In the genomic region with DNA sequence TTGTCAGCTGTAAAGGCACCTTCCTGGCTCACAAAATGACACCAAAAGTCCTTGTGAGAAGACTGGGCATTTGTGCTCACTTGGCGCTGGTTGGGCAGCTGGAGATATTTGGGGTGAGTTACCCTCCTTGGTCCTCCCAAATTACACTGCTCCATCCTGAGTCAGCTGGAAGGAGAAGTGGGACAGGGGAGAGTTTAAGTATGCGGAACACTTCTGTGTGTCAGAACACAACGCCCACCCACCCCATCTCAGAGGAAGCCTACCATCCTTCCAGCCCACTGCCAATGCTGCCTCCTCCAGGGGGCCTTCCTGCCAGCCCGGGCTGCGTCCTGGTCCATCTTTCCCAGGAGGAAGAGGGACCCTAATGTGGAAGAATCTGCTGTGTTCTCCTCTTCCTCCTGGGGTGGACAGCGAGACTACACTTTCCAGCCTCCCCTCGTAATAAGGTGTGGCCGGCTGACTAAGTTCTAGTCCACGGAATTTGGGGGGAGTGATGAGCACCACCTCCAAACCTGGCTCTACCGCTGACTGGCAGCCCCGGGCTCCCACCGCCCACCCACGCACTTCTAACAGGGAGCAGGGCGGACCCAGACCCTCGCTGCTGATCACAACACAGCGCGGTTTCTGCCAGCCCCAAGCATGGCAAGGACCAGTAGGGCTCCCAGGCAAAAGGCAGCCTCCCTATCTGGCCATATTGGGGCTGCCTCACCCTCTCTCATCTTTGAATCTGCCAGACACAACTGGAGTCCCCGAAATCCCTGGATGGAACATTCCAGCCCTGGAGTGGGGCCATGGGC, we compare ENCODE assay signal across 23 cellular contexts.
"Had no signal": no experiment of that assay in that cellular context is flagged by ENCODE, and none has a peak within 500 bp of the region (broad histone marks: within the 10 kb centered on the region; RNA-seq: fewer than 3 reads in every experiment).

No MANE protein-coding gene starts in this region.

- H3K9me3 Mint-ChIP-seq: activated CD4-positive, alpha-beta T cell treated with anti-CD3 and anti-CD28 coated beads, Interleukin-2, amount 10 ng/mL, durations not matched to agents 7 days and 5 days; activated CD8-positive, alpha-beta T cell treated with anti-CD3 and anti-CD28 coated beads for 36 hours; stimulated activated naive B cell treated with anti-CD40 and anti-IgM and Interleukin-4, amounts not matched to agents 10 μg/mL and 1 μg/mL and 100 μg/mL, for 72 hours had no signal

- H3K27me3 ChIP-seq: adrenal gland, ascending aorta, right lobe of liver, upper lobe of left lung had no signal

- ATAC-seq: activated CD4-positive, CD25-positive, alpha-beta regulatory T cell treated with anti-CD3 and anti-CD28 coated beads, Interleukin-2, amount 50 U/mL, for 24 hours; activated CD8-positive, alpha-beta T cell treated with anti-CD3 and anti-CD28 coated beads for 36 hours; gastroesophageal sphincter; left cardiac atrium; right lobe of liver; stimulated activated naive B cell treated with anti-CD40 and anti-IgM and Interleukin-4, amounts not matched to agents 10 μg/mL and 1 μg/mL and 100 μg/mL, for 72 hours had no signal

- H3K4me3 ChIP-seq: adrenal gland, ascending aorta, dorsolateral prefrontal cortex, gastroesophageal sphincter, right lobe of liver, thoracic aorta, upper lobe of left lung had no signal

- H3K36me3 ChIP-seq: adrenal gland, ascending aorta, brain microvascular endothelial cell, gastroesophageal sphincter, right lobe of liver, thoracic aorta, upper lobe of left lung had no signal

- H3K36me3 Mint-ChIP-seq: activated naive CD8-positive, alpha-beta T cell; stimulated activated naive B cell treated with anti-CD40 and anti-IgM and Interleukin-4, amounts not matched to agents 10 μg/mL and 1 μg/mL and 100 μg/mL, for 72 hours had no signal

- H3K27ac ChIP-seq: adrenal gland, ascending aorta, brain microvascular endothelial cell, dorsolateral prefrontal cortex, epithelial cell of prostate, gastroesophageal sphincter, right lobe of liver, thoracic aorta, upper lobe of left lung had no signal

- H3K4me3 Mint-ChIP-seq: activated CD4-positive, alpha-beta T cell treated with anti-CD3 and anti-CD28 coated beads, Interleukin-2, amount 10 ng/mL, durations not matched to agents 7 days and 5 days; activated CD8-positive, alpha-beta T cell treated with anti-CD3 and anti-CD28 coated beads for 36 hours; activated naive CD8-positive, alpha-beta T cell; nephron progenitor cell; stimulated activated naive B cell treated with anti-CD40 and anti-IgM and Interleukin-4, amounts not matched to agents 10 μg/mL and 1 μg/mL and 100 μg/mL, for 72 hours had no signal

- H3K9me3 ChIP-seq: adrenal gland, ascending aorta, gastroesophageal sphincter, right lobe of liver, thoracic aorta, upper lobe of left lung had no signal

- H3K4me1 Mint-ChIP-seq: activated CD4-positive, alpha-beta T cell treated with anti-CD3 and anti-CD28 coated beads, Interleukin-2, amount 10 ng/mL, durations not matched to agents 7 days and 5 days had no signal

- H3K27ac Mint-ChIP-seq: activated CD4-positive, alpha-beta T cell treated with anti-CD3 and anti-CD28 coated beads, Interleukin-2, amount 10 ng/mL, durations not matched to agents 7 days and 5 days; activated CD8-positive, alpha-beta T cell treated with anti-CD3 and anti-CD28 coated beads for 36 hours; activated naive CD8-positive, alpha-beta T cell; nephron progenitor cell had no signal

- DNase-seq: activated CD4-positive, alpha-beta T cell treated with anti-CD3 and anti-CD28 coated beads, Interleukin-2, amount 10 ng/mL, durations not matched to agents 7 days and 5 days; activated CD8-positive, alpha-beta T cell treated with anti-CD3 and anti-CD28 coated beads for 36 hours; activated naive CD4-positive, alpha-beta T cell; activated T-cell treated with anti-CD3 and anti-CD28 coated beads, Interleukin-2, amount 50 U/mL, for 1 hour; brain microvascular endothelial cell; central memory CD4-positive, alpha-beta T cell; dorsolateral prefrontal cortex; left cardiac atrium; mesenchymal stem cell; nephron progenitor cell; nucleus accumbens; small intestine; stimulated activated CD4-positive, alpha-beta T cell treated with anti-CD3 and anti-CD28 coated beads, Interleukin-2, amount 100 ng/mL, for 24 hours; stimulated activated naive B cell treated with anti-CD40 and anti-IgM and Interleukin-4, amounts not matched to agents 10 μg/mL and 1 μg/mL and 100 μg/mL, for 72 hours; upper lobe of left lung had no signal

- H3K4me1 ChIP-seq: adrenal gland, ascending aorta, right lobe of liver had no signal
